Comparison of ENCODE assay signal across 15 cellular contexts in the genomic region with DNA sequence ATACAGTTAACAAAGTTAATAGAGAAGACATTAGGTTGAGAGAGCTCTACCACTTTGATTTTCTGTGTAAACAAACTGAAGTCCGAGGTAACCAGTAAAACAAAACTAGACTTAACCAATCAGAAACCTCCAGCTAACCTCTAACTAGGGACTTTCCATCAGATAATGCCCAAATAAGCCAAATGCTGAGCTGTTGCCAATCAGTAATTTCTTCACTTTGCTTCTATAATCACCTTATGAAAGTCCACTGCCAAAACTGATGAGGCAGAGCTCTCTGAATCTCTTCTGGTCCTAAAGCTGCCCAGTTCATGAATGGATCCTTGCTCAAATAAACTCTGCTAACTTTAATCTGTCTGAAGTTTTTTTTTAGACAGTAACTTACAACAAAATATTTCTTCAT.
DNase-seq lines count a peak whose midpoint lies in the region; ATAC-seq and TF ChIP-seq lines count a peak whose summit lies in the region.
"Had no signal": no experiment of that assay in that cellular context is flagged by ENCODE, and none has a peak within 500 bp of the region (broad histone marks: within the 10 kb centered on the region; RNA-seq: fewer than 3 reads in every experiment).

No MANE protein-coding gene starts in this region.

- intact Hi-C loops in sciatic nerve (cut with DNase I) = no loop called here

- peak; percentile 44 for DNase-seq in NCI-H226
- DNase-seq in fibroblast of the aortic adventitia (ENCODE audit: low read depth) = peak; percentile 25
- DNase-seq in anterior cingulate cortex (lab: John Stamatoyannopoulos, UW) = no peak
- no peak for DNase-seq in cerebellar nuclear complex (lab: John Stamatoyannopoulos, UW)
- no peak for DNase-seq in sciatic nerve (ENCODE audit: low spot score)
- DNase-seq: activated CD8-positive, alpha-beta T cell treated with anti-CD3 and anti-CD28 coated beads for 36 hours; amygdala; DMS53; SJCRH30; stimulated activated CD4-positive, alpha-beta T cell treated with anti-CD3 and anti-CD28 coated beads, Interleukin-4, amount 100 ng/mL, for 4 hours; tibial artery had no signal

- ATAC-seq in GM18861 (IDR thresholded peaks at IDR 0.05; ENCODE audit: unreplicated experiment) = peak; percentile 55
- peak; percentile 42 for ATAC-seq in HG02759 (IDR thresholded peaks at IDR 0.05; ENCODE audit: unreplicated experiment)
- ATAC-seq in sciatic nerve = no peak
- ATAC-seq: activated CD8-positive, alpha-beta T cell treated with anti-CD3 and anti-CD28 coated beads for 36 hours; activated T-helper 17 cell treated with anti-CD3 and anti-CD28 coated beads, Interleukin-2, amount 50 U/mL, for 72 hours had no signal

- TF ChIP-seq CTCF in fibroblast of the aortic adventitia (IDR thresholded peaks at IDR 0.05; ENCODE audit: insufficient read depth, low read length) = no peak

- H3K4me3 ChIP-seq in fibroblast of the aortic adventitia (ENCODE audit: low read depth, low read length) = no peak overlapping the region
- H3K4me3 ChIP-seq: BLaER1 treated with 17β-estradiol and CSF1 and Interleukin-3, amounts not matched to agents 10 nM and 100 nM; SJCRH30; tibial artery had no signal

Comparison
In these comparisons a context has a peak if more than half of its experiments do, and no peak if none do; other contexts are left out.
1. DNase-seq: peak in NCI-H226 (single experiment) and fibroblast of the aortic adventitia (single experiment); none in anterior cingulate cortex (0 of 58), cerebellar nuclear complex (0 of 2) and sciatic nerve (single experiment).